13 cellular contexts compared by ENCODE assay signal in the genomic region with DNA sequence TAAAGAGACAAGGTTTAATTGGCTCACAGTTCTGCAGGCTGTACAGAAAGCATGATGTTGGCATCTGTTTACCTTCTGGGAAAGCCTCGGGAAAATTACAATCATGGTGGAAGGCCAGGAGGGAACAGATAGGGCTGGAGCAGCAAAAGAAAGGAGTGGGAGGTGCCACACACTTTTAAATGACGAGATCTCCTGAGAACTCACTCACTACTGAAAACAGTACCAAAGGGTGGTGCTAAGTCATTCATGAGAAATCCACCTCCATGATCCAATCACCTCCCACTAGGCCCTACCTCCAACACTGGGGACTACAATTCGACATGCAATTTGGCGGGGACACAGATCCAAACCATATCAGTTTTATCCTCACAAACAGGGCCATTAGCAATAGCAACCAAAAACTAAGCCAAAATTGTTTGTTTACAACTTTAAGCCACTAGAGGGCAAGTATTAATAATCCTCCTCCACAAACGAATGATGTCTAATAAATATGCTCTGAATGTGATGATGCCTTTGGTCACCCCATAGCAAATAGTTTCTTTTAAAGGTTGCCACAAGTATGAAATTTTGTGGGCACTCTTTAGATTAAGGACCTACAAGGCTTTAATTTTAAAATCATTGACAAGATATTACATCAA.
DNase-seq lines count a peak whose midpoint lies in the region; ATAC-seq and TF ChIP-seq lines count a peak whose summit lies in the region.
"Had no signal": no experiment of that assay in that cellular context is flagged by ENCODE, and none has a peak within 500 bp of the region (broad histone marks: within the 10 kb centered on the region; RNA-seq: fewer than 3 reads in every experiment).

No MANE protein-coding gene starts in this region.

- in situ Hi-C loops in GM23248 (cut with MboI) = loop anchor here (10.0 kb wide), 1 partner anchor 151 kb away; no protein-coding TSS in a partner anchor

- H3K9me3 Mint-ChIP-seq in CD4-positive, alpha-beta T cell = no peaks in the 10 kb centered on the region
- H3K9me3 Mint-ChIP-seq in mesothelial cell of epicardium = no peaks in the 10 kb centered on the region
- no peaks in the 10 kb centered on the region for H3K9me3 Mint-ChIP-seq in activated CD4-positive, alpha-beta memory T cell treated with anti-CD3 and anti-CD28 coated beads for 36 hours

- H4K20me1 ChIP-seq in GM23248 (ENCODE audit: insufficient read depth) = no peaks in the 10 kb centered on the region

- intact Hi-C loops in CD4-positive, alpha-beta T cell (cut with DNase I, micrococcal nuclease) = loop anchor here in 1 of 2 experiments (10.0 kb wide), 1 partner anchor 151 kb away; no protein-coding TSS in a partner anchor
- intact Hi-C loops in adrenal gland (cut with DNase I) = no loop called here
- intact Hi-C loops in activated CD4-positive, alpha-beta memory T cell treated with anti-CD3 and anti-CD28 coated beads for 36 hours (cut with micrococcal nuclease) = no loop called here

- POLR2A ChIA-PET in CD4-positive, alpha-beta T cell (lab: Charles Lee) = no interaction called here
- POLR2A ChIA-PET in activated CD4-positive, alpha-beta memory T cell treated with anti-CD3 and anti-CD28 coated beads for 36 hours (lab: Charles Lee) = no interaction called here

- no peak overlapping the region for H3K4me2 ChIP-seq in GM23248 (ENCODE audit: unreplicated experiment)

- DNase-seq in CD4-positive, alpha-beta T cell = no peak
- DNase-seq in GM23248 (peak; percentile 38), adrenal gland (no peak), mesothelial cell of epicardium (ENCODE audit: low spot score in 2 of 2, unreplicated experiment in 2 of 2) (no peak), KG1 (lab: John Stamatoyannopoulos, UW) (no peak)
- no peak for DNase-seq in stimulated activated CD4-positive, alpha-beta T cell treated with anti-CD3 and anti-CD28 coated beads, Interleukin-1b, Interleukin-23, amount 100 ng/mL, for 48 hours
- DNase-seq in activated CD4-positive, alpha-beta memory T cell treated with anti-CD3 and anti-CD28 coated beads for 36 hours = no peak
- DNase-seq: activated effector memory CD4-positive, alpha-beta T cell treated with anti-CD3 and anti-CD28 coated beads, Interleukin-2, amount 50 U/mL, for 16 hours; left colon; NCI-H2107; T-helper 2 cell had no signal

- H3F3A ChIP-seq in GM23248 (ENCODE audit: insufficient read depth) = peaks cover 4% of the 10 kb centered on the region; the same call in 1 of the 2 replicates

- H3K4me3 ChIP-seq in GM23248 (no peak overlapping the region), adrenal gland (no peak overlapping the region)

- H3K9me2 ChIP-seq in GM23248 (ENCODE audit: insufficient read depth) = no peaks in the 10 kb centered on the region

- H3K27me3 Mint-ChIP-seq in CD4-positive, alpha-beta T cell = peaks cover 20% of the 10 kb centered on the region
- H3K27me3 Mint-ChIP-seq in mesothelial cell of epicardium (ENCODE audit: low read depth) = peaks cover 38% of the 10 kb centered on the region
- peaks cover 23% of the 10 kb centered on the region for H3K27me3 Mint-ChIP-seq in activated CD4-positive, alpha-beta memory T cell treated with anti-CD3 and anti-CD28 coated beads for 36 hours

- H3K4me3 Mint-ChIP-seq in CD4-positive, alpha-beta T cell = no peak overlapping the region
- H3K4me3 Mint-ChIP-seq in mesothelial cell of epicardium = no peak overlapping the region
- no peak overlapping the region for H3K4me3 Mint-ChIP-seq in activated CD4-positive, alpha-beta memory T cell treated with anti-CD3 and anti-CD28 coated beads for 36 hours

- no peak overlapping the region for H2AFZ ChIP-seq in GM23248

- H3K36me3 ChIP-seq in GM23248 (ENCODE audit: low read depth) (no peaks in the 10 kb centered on the region), adrenal gland (replicated peaks in 1 of 2) (no peaks in the 10 kb centered on the region)

- no peak overlapping the region for H3K9ac ChIP-seq in GM23248

- peaks cover 10% of the 10 kb centered on the region for H3K4me1 ChIP-seq in GM23248 (ENCODE audit: insufficient read depth)
- no peaks in the 10 kb centered on the region for H3K4me1 ChIP-seq in adrenal gland (replicated peaks in 1 of 2)

- peak; percentile 20 for TF ChIP-seq CTCF in CD4-positive, alpha-beta T cell (IDR thresholded peaks at IDR 0.05)
- peak; percentile 23 to 48 (median 38) for TF ChIP-seq CTCF in adrenal gland (IDR thresholded peaks at IDR 0.05)
- TF ChIP-seq CTCF in mesothelial cell of epicardium (IDR thresholded peaks at IDR 0.05; ENCODE audit: unreplicated experiment) = peak; percentile 42

- WGBS in GM23248 (ENCODE audit: low coverage in 1 of 2, low lambda C conversion rate in 2 of 2, missing lambda C conversion rate in 2 of 2), 2 experiments = 31 to 34% methylated on average over 5 of the region's 5 CpGs
- WGBS in adrenal gland, 4 donors = 43 to 65% (median 54%) methylated on average over 5 of the region's 5 CpGs

- H3K27ac ChIP-seq in CD4-positive, alpha-beta T cell (ENCODE audit: low read depth, low read length) = no peak overlapping the region
- H3K27ac ChIP-seq in GM23248 (no peak overlapping the region), adrenal gland (no peak overlapping the region)
- H3K27ac ChIP-seq: epithelial cell of prostate had no signal

- no peaks in the 10 kb centered on the region for H3K4me1 Mint-ChIP-seq in CD4-positive, alpha-beta T cell (ENCODE audit: low read depth)
- no peaks in the 10 kb centered on the region for H3K4me1 Mint-ChIP-seq in mesothelial cell of epicardium
- peaks cover 18% of the 10 kb centered on the region for H3K4me1 Mint-ChIP-seq in activated CD4-positive, alpha-beta memory T cell treated with anti-CD3 and anti-CD28 coated beads for 36 hours (ENCODE audit: low read depth)

- no peak overlapping the region for H3K27ac Mint-ChIP-seq in CD4-positive, alpha-beta T cell
- no peak overlapping the region for H3K27ac Mint-ChIP-seq in mesothelial cell of epicardium
- no peak overlapping the region for H3K27ac Mint-ChIP-seq in activated CD4-positive, alpha-beta memory T cell treated with anti-CD3 and anti-CD28 coated beads for 36 hours

- H3K79me2 ChIP-seq in GM23248 (ENCODE audit: insufficient read depth) = no peaks in the 10 kb centered on the region

- H3K9me3 ChIP-seq in CD4-positive, alpha-beta T cell (ENCODE audit: control insufficient read depth, low read length) = no peaks in the 10 kb centered on the region
- H3K9me3 ChIP-seq in GM23248 (ENCODE audit: low read depth) (no peaks in the 10 kb centered on the region), adrenal gland (replicated peaks in 1 of 3) (no peaks in the 10 kb centered on the region)

- no peaks in the 10 kb centered on the region for H3K36me3 Mint-ChIP-seq in CD4-positive, alpha-beta T cell (ENCODE audit: low read depth)
- no peaks in the 10 kb centered on the region for H3K36me3 Mint-ChIP-seq in mesothelial cell of epicardium
- no peaks in the 10 kb centered on the region for H3K36me3 Mint-ChIP-seq in activated CD4-positive, alpha-beta memory T cell treated with anti-CD3 and anti-CD28 coated beads for 36 hours

- CTCF ChIA-PET in CD4-positive, alpha-beta T cell (lab: Charles Lee) = no interaction called here
- CTCF ChIA-PET in activated CD4-positive, alpha-beta memory T cell treated with anti-CD3 and anti-CD28 coated beads for 36 hours (lab: Charles Lee) = interaction anchor here (2.2 kb wide), 1 partner anchor 80 kb away, joined by 11 read pairs; no protein-coding TSS in a partner anchor

- no peak for TF ChIP-seq POLR2A in adrenal gland (IDR thresholded peaks at IDR 0.05)

- no peak for ATAC-seq in CD4-positive, alpha-beta T cell (ENCODE audit: poor library complexity)
- no peak for ATAC-seq in HG02678 (IDR thresholded peaks at IDR 0.05; ENCODE audit: unreplicated experiment)
- ATAC-seq: left colon had no signal

- peaks cover 3% of the 10 kb centered on the region for H3K27me3 ChIP-seq in CD4-positive, alpha-beta T cell (ENCODE audit: control insufficient read depth, insufficient read depth, low read length)
- no peaks in the 10 kb centered on the region for H3K27me3 ChIP-seq in GM23248 (replicated peaks; ENCODE audit: insufficient read depth)
- no peaks in the 10 kb centered on the region for H3K27me3 ChIP-seq in adrenal gland
